27 cellular contexts compared by ENCODE assay signal in the genomic region with DNA sequence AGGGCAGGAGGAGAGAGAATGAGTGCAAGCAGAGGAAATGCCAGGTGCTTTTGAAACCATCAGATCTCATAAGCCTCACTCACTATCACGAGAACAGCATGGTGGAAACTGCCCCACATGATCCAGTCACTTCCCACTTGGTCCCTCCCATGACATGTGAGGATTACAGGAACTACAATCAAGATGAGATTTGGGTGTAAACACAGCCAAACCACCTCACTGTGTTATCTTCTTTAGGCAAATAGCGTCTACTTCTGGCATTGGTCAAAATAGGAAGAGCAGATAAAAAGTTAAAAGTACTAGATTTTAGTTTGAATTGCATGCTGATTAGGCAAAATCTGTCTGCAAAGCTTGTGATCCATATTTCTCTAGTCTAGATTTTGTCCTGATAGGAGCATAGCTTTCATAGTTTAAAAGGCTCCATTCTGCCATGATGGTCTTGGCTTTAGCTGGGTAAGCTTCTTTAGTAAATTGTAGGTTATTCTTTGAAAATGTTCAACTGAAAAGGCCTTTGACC.
"Had no signal": no experiment of that assay in that cellular context is flagged by ENCODE, and none has a peak within 500 bp of the region (broad histone marks: within the 10 kb centered on the region; RNA-seq: fewer than 3 reads in every experiment).

No MANE protein-coding gene starts in this region.

- H3K27ac Mint-ChIP-seq: naive thymus-derived CD4-positive, alpha-beta T cell; natural killer cell treated with Interleukin-12 subunit alpha and Interleukin-12 subunit beta and Interleukin-15 and Interleukin-18, amount 100 ng/mL, for 72 hours; progenitor cell of endocrine pancreas; stimulated activated memory B cell treated with anti-CD40 and anti-IgM and Interleukin-4, amounts not matched to agents 10 μg/mL and 1 μg/mL and 100 μg/mL, for 72 hours; type B pancreatic cell had no signal

- H3K36me3 Mint-ChIP-seq: naive thymus-derived CD4-positive, alpha-beta T cell; natural killer cell treated with Interleukin-12 subunit alpha and Interleukin-12 subunit beta and Interleukin-15 and Interleukin-18, amount 100 ng/mL, for 72 hours; stimulated activated memory B cell treated with anti-CD40 and anti-IgM and Interleukin-4, amounts not matched to agents 10 μg/mL and 1 μg/mL and 100 μg/mL, for 72 hours; type B pancreatic cell had no signal

- H3K27me3 Mint-ChIP-seq: natural killer cell treated with Interleukin-12 subunit alpha and Interleukin-12 subunit beta and Interleukin-15 and Interleukin-18, amount 100 ng/mL, for 72 hours; stimulated activated memory B cell treated with anti-CD40 and anti-IgM and Interleukin-4, amounts not matched to agents 10 μg/mL and 1 μg/mL and 100 μg/mL, for 72 hours had no signal

- H3K4me2 ChIP-seq: smooth muscle cell had no signal

- H3K4me1 Mint-ChIP-seq: naive thymus-derived CD4-positive, alpha-beta T cell; stimulated activated memory B cell treated with anti-CD40 and anti-IgM and Interleukin-4, amounts not matched to agents 10 μg/mL and 1 μg/mL and 100 μg/mL, for 72 hours; stimulated activated naive CD8-positive, alpha-beta T cell treated with anti-CD3 and anti-CD28 coated beads, Interleukin-15, amount 100 ng/mL, for 72 hours had no signal

- H3K4me3 Mint-ChIP-seq: naive thymus-derived CD4-positive, alpha-beta T cell; natural killer cell treated with Interleukin-12 subunit alpha and Interleukin-12 subunit beta and Interleukin-15 and Interleukin-18, amount 100 ng/mL, for 72 hours; stimulated activated memory B cell treated with anti-CD40 and anti-IgM and Interleukin-4, amounts not matched to agents 10 μg/mL and 1 μg/mL and 100 μg/mL, for 72 hours; stimulated activated naive CD8-positive, alpha-beta T cell treated with anti-CD3 and anti-CD28 coated beads, Interleukin-15, amount 100 ng/mL, for 72 hours; type B pancreatic cell had no signal

- H3K27me3 ChIP-seq: left lung, ovary, right atrium auricular region, right lobe of liver, tibial nerve, uterus had no signal

- H3K36me3 ChIP-seq: left lung, lower lobe of right lung, ovary, right atrium auricular region, right lobe of liver, tibial nerve, uterus had no signal

- H3K27ac ChIP-seq: left lung, lower lobe of right lung, ovary, right atrium auricular region, right lobe of liver, tibial nerve, uterus had no signal

- FAIRE-seq: islet of Langerhans, kidney had no signal

- H3K4me3 ChIP-seq: left lung, lower lobe of right lung, mucosa of descending colon, ovary, right atrium auricular region, right lobe of liver, smooth muscle cell, tibial nerve, uterus had no signal

- H3K4me1 ChIP-seq: left lung, lower lobe of right lung, right atrium auricular region, right lobe of liver, tibial nerve, uterus had no signal

- H3K9me3 Mint-ChIP-seq: type B pancreatic cell had no signal

- DNase-seq: hippocampal formation; kidney; left colon; left lung; lower lobe of right lung; mammary epithelial cell; midbrain; mucosa of descending colon; naive thymus-derived CD4-positive, alpha-beta T cell; ovary; right lobe of liver; stimulated activated CD4-positive, alpha-beta T cell treated with anti-CD3 and anti-CD28 coated beads, Interleukin-1b, Interleukin-23, amount 100 ng/mL, for 48 hours; stimulated activated CD4-positive, alpha-beta T cell treated with anti-CD3 and anti-CD28 coated beads, Interleukin-2, amount 100 ng/mL, for 48 hours; stimulated activated CD4-positive, alpha-beta T cell treated with anti-CD3 and anti-CD28 coated beads, Interleukin-4, amount 100 ng/mL, for 4 hours; stimulated activated CD8-positive, alpha-beta memory T cell treated with anti-CD3 and anti-CD28 coated beads, Interleukin-4, amount 100 ng/mL, for 48 hours; stimulated activated naive CD4-positive, alpha-beta T cell treated with Interleukin-2 at 50 U/mL for 16 hours; stimulated activated naive CD8-positive, alpha-beta T cell treated with anti-CD3 and anti-CD28 coated beads, Interleukin-15, amount 100 ng/mL, for 72 hours; substantia nigra; uterus had no signal

- H3K9me3 ChIP-seq: left lung, lower lobe of right lung, mucosa of descending colon, ovary, right atrium auricular region, right lobe of liver, tibial nerve, uterus had no signal

- ATAC-seq: left colon; mucosa of descending colon; naive thymus-derived CD4-positive, alpha-beta T cell; natural killer cell treated with Interleukin-12 subunit alpha and Interleukin-12 subunit beta and Interleukin-15 and Interleukin-18, amount 100 ng/mL, for 72 hours; right lobe of liver; stimulated activated memory B cell treated with anti-CD40 and anti-IgM and Interleukin-4, amounts not matched to agents 10 μg/mL and 1 μg/mL and 100 μg/mL, for 72 hours; stimulated activated naive CD8-positive, alpha-beta T cell treated with anti-CD3 and anti-CD28 coated beads, Interleukin-15, amount 100 ng/mL, for 72 hours had no signal
